ENCODE assay signal across 7 cellular contexts in genomic region chr6:168884050-168884645, GRCh38.
DNase-seq lines count a peak whose midpoint lies in the region; ATAC-seq, FAIRE-seq and TF ChIP-seq lines count a peak whose summit lies in the region.

No MANE protein-coding gene starts in this region.

- H2AK9ac ChIP-seq in IMR-90 (replicated peaks; ENCODE audit: low read depth, low read length, poor library complexity): no peak overlapping the region

- CTCF ChIA-PET in IMR-90 (lab: Yijun Ruan, JAX): no interaction called here

- H3K27me3 ChIP-seq in IMR-90 (ENCODE audit: control insufficient read depth, insufficient read depth, low read length): no peaks in the 10 kb centered on the region; the same call in 1 of the 2 replicates
- H3K27me3 ChIP-seq in skeletal muscle satellite cell (ENCODE audit: control insufficient read depth, insufficient read depth, low read length): no peaks in the 10 kb centered on the region

- no peak overlapping the region for H3K4ac ChIP-seq in IMR-90 (ENCODE audit: low read depth, low read length)

- 40% methylated on average over 3 of the region's 21 CpGs; no CpG with 5 or more reads in 1 of the 2 experiments for WGBS in IMR-90 (ENCODE audit: extremely low coverage in 2 of 2, insufficient read length in 1 of 2), 2 experiments

- dilution Hi-C loops in IMR-90 (cut with HindIII; ENCODE audit: low sequenced_read_pairs, unreplicated experiment): no loop called here

- intact Hi-C loops in IMR-90 (cut with micrococcal nuclease): loop anchor here (1.0 to 10.0 kb wide), 2 partner anchors 819 to 976 kb away; no protein-coding TSS in a partner anchor

- H4K8ac ChIP-seq in IMR-90 (ENCODE audit: low read depth in 2 of 2, low read length in 2 of 2): no peak overlapping the region

- peaks cover 3% of the 10 kb centered on the region for H3K36me3 Mint-ChIP-seq in effector memory CD8-positive, alpha-beta T cell (ENCODE audit: insufficient read depth)

- H3K36me3 ChIP-seq in IMR-90 (ENCODE audit: control insufficient read depth, insufficient read depth, low read length): no peaks in the 10 kb centered on the region
- H3K36me3 ChIP-seq in skeletal muscle satellite cell (ENCODE audit: insufficient read depth, low read length): no peaks in the 10 kb centered on the region

- H2BK15ac ChIP-seq in IMR-90 (ENCODE audit: low read depth, low read length): no peak overlapping the region

- H3K4me1 Mint-ChIP-seq in effector memory CD8-positive, alpha-beta T cell (ENCODE audit: low read depth in 2 of 2): peaks cover 10 to 12% of the 10 kb centered on the region in 2 donors

- no peaks in the 10 kb centered on the region for H3K9me3 Mint-ChIP-seq in effector memory CD8-positive, alpha-beta T cell

- DNase-seq in IMR-90 (no peak), HTR-8/SVneo (ENCODE audit: insufficient read length, low spot score) (no peak)
- DNase-seq in effector memory CD8-positive, alpha-beta T cell: peak; percentile 6 to 13 (median 9)
- no peak for DNase-seq in activated CD8-positive, alpha-beta memory T cell treated with anti-CD3 and anti-CD28 coated beads, Interleukin-2, amount 50 U/mL, for 48 hours

- peaks cover 0 to 7% of the 10 kb centered on the region in 2 donors for H3K27me3 Mint-ChIP-seq in effector memory CD8-positive, alpha-beta T cell

- H3K9me3 ChIP-seq in IMR-90 (ENCODE audit: control insufficient read depth, insufficient read depth, low read length) (no peaks in the 10 kb centered on the region), skeletal muscle satellite cell (replicated peaks; ENCODE audit: low read length) (no peaks in the 10 kb centered on the region)

- H2BK120ac ChIP-seq in IMR-90 (ENCODE audit: low read depth, low read length): no peak overlapping the region

- peak overlapping the region; percentile 79 to 89 for H3K4me3 Mint-ChIP-seq in effector memory CD8-positive, alpha-beta T cell

- no peaks in the 10 kb centered on the region for H3K9me1 ChIP-seq in IMR-90 (ENCODE audit: insufficient read depth, low read length)

- H3K9ac ChIP-seq in IMR-90 (ENCODE audit: low read depth, low read length): no peak overlapping the region
- no peak overlapping the region for H3K9ac ChIP-seq in skeletal muscle satellite cell (ENCODE audit: low read depth, low read length)

- peak overlapping the region; percentile 92 to 96 for H3K27ac Mint-ChIP-seq in effector memory CD8-positive, alpha-beta T cell

- no peak overlapping the region for H3K23ac ChIP-seq in IMR-90 (ENCODE audit: low read depth, low read length)

- H4K5ac ChIP-seq in IMR-90 (ENCODE audit: low read depth, low read length): no peak overlapping the region

- H2BK5ac ChIP-seq in IMR-90 (ENCODE audit: low read depth, low read length, poor library complexity, severe bottlenecking): no peak overlapping the region

- POLR2A ChIA-PET in IMR-90 (lab: Charles Lee; ENCODE audit: unreplicated experiment): no interaction called here

- H2BK20ac ChIP-seq in IMR-90 (ENCODE audit: low read depth, low read length): no peak overlapping the region

- in situ Hi-C loops in IMR-90 (cut with MboI; ENCODE audit: low sequenced_read_pairs): loop anchor here (25.0 kb wide), 1 partner anchor 972 kb away; no protein-coding TSS in a partner anchor

- H3K4me2 ChIP-seq in IMR-90 (ENCODE audit: low read depth, low read length) (peak overlapping the region; percentile 27; the same call in 1 of the 2 replicates), skeletal muscle satellite cell (ENCODE audit: low read length) (peak overlapping the region; percentile 57)

- H3K56ac ChIP-seq in IMR-90 (ENCODE audit: extremely low read depth, insufficient read depth, low read length): no peak overlapping the region

- TF ChIP-seq RAD21 in IMR-90 (IDR thresholded peaks at IDR 0.05; ENCODE audit: low read length): no peak

- no peaks in the 10 kb centered on the region for H3K4me1 ChIP-seq in IMR-90 (ENCODE audit: control insufficient read depth, insufficient read depth, low read length)
- no peaks in the 10 kb centered on the region for H3K4me1 ChIP-seq in skeletal muscle satellite cell (ENCODE audit: control insufficient read depth, insufficient read depth, low read length)

- H3K79me1 ChIP-seq in IMR-90 (ENCODE audit: low read depth in 1 of 2, low read length in 2 of 2): no peaks in the 10 kb centered on the region

- peak; percentile 36 for ATAC-seq in GM19452 (IDR thresholded peaks at IDR 0.05; ENCODE audit: unreplicated experiment)
- no peak for ATAC-seq in IMR-90 (ENCODE audit: low read depth)
- ATAC-seq in effector memory CD8-positive, alpha-beta T cell (replicated peaks): peak; percentile 83
- ATAC-seq in GM21390 (IDR thresholded peaks at IDR 0.05; ENCODE audit: unreplicated experiment): no peak

- no peak overlapping the region for H3K18ac ChIP-seq in IMR-90 (ENCODE audit: low read depth, low read length)

- H4K20me1 ChIP-seq in IMR-90 (ENCODE audit: insufficient read depth, low read length): no peaks in the 10 kb centered on the region

- no peak for TF ChIP-seq CTCF in IMR-90 (conservative IDR thresholded peaks at IDR 0.05; ENCODE audit: low read depth, low read length)

- no peak overlapping the region for H3K27ac ChIP-seq in IMR-90 (ENCODE audit: insufficient read depth, low read length)

- no peak overlapping the region for H2AK5ac ChIP-seq in IMR-90 (ENCODE audit: low read depth, low read length)

- no peak for FAIRE-seq in HTR-8/SVneo (lab: Jason Lieb, UNC)

- BruUV-seq in IMR-90 (replicated peaks; lab: Mats Ljungman, UMichigan): no TSS peak

- H2AFZ ChIP-seq in IMR-90 (replicated peaks; ENCODE audit: low read length, poor library complexity): no peak overlapping the region

- TF ChIP-seq POLR2A in IMR-90 (IDR thresholded peaks at IDR 0.05; ENCODE audit: low read depth, low read length): no peak

- no peak overlapping the region for H3K14ac ChIP-seq in IMR-90 (replicated peaks; ENCODE audit: low read depth, low read length)

- H3K4me3 ChIP-seq in IMR-90 (ENCODE audit: insufficient read depth, low read depth, low read length) (no peak overlapping the region), skeletal muscle satellite cell (ENCODE audit: low read length) (no peak overlapping the region)

- no peak overlapping the region for H4K91ac ChIP-seq in IMR-90 (ENCODE audit: insufficient read depth, low read depth, low read length)

TF ChIP-seq in IMR-90, 13 proteins besides CTCF, POLR2A, EP300 and RAD21:
- TF ChIP-seq BHLHE40 (IDR thresholded peaks at IDR 0.05; ENCODE audit: low read depth, low read length) (no peak), RCOR1 (IDR thresholded peaks at IDR 0.05; ENCODE audit: insufficient replicate concordance, low read length) (no peak), FOS (IDR thresholded peaks at IDR 0.05; ENCODE audit: low read depth, low read length) (no peak), RFX5 (IDR thresholded peaks at IDR 0.05; ENCODE audit: low read depth, low read length) (no peak), SMC3 (IDR thresholded peaks at IDR 0.05; ENCODE audit: low read depth, low read length) (no peak), MAZ (IDR thresholded peaks at IDR 0.05; ENCODE audit: borderline replicate concordance, low read depth, low read length) (no peak), NFE2L2 (IDR thresholded peaks at IDR 0.05; ENCODE audit: low read depth, low read length) (no peak), MXI1 (IDR thresholded peaks at IDR 0.05; ENCODE audit: borderline replicate concordance, low read depth, low read length) (no peak), ELK1 (IDR thresholded peaks at IDR 0.05; ENCODE audit: borderline replicate concordance, low read depth, low read length) (no peak), CHD1 (IDR thresholded peaks at IDR 0.05; ENCODE audit: low read depth, low read length) (no peak), MAFK (IDR thresholded peaks at IDR 0.05; ENCODE audit: low read depth, low read length) (no peak), CEBPB (IDR thresholded peaks at IDR 0.05; ENCODE audit: low read depth, low read length) (no peak), USF2 (IDR thresholded peaks at IDR 0.05; ENCODE audit: low read depth, low read length) (no peak)

Comparison
In these comparisons a context has a peak if more than half of its experiments do, and no peak if none do; other contexts are left out.
1. ATAC-seq: peak in GM19452 (single experiment) and effector memory CD8-positive, alpha-beta T cell (single experiment); none in IMR-90 (single experiment) and GM21390 (single experiment).
2. DNase-seq: peak in effector memory CD8-positive, alpha-beta T cell (3 of 3); none in IMR-90 (single experiment), HTR-8/SVneo (single experiment) and activated CD8-positive, alpha-beta memory T cell treated with anti-CD3 and anti-CD28 coated beads, Interleukin-2, amount 50 U/mL, for 48 hours (single experiment).